In genomic region chr17:82037113-82037888, GRCh38 we compare ENCODE assay signal across 1 cellular context.
TF ChIP-seq lines count a peak whose summit lies in the region.

Gene DCXR (minus strand): TSS chr17:82037697. CDS start chr17:82037682, 15 bp downstream.

TF ChIP-seq in HepG2, 621 proteins besides CTCF, POLR2A, EP300 and RAD21 (continued from another document and continues in another):
- TF ChIP-seq HINFP (CRISPR knock-in tag; IDR thresholded peaks at IDR 0.05; ENCODE audit: low read depth) (0 out of 2 replicates have a peak, but pooled peaks have one; percentile 23), NFE2L1 (CRISPR knock-in tag; IDR thresholded peaks at IDR 0.05; ENCODE audit: borderline replicate concordance) (no peak), MED1 (CRISPR knock-in tag; IDR thresholded peaks at IDR 0.05) (peak; percentile 65; the same call in 1 of the 2 replicates), ZFP41 (CRISPR knock-in tag; IDR thresholded peaks at IDR 0.05; ENCODE audit: borderline replicate concordance) (no peak), ELF4 (CRISPR knock-in tag; IDR thresholded peaks at IDR 0.05; ENCODE audit: borderline replicate concordance) (no peak), BATF2 (CRISPR knock-in tag; IDR thresholded peaks at IDR 0.05) (no peak), ZBTB46 (CRISPR knock-in tag; IDR thresholded peaks at IDR 0.05; ENCODE audit: borderline replicate concordance) (no peak), PBX3 (CRISPR knock-in tag; IDR thresholded peaks at IDR 0.05; ENCODE audit: borderline replicate concordance) (no peak), RFX5 (IDR thresholded peaks at IDR 0.05; ENCODE audit: low read depth, low read length) (no peak), YEATS4 (CRISPR knock-in tag; IDR thresholded peaks at IDR 0.05; ENCODE audit: borderline replicate concordance) (peak; percentile 69; the same call in 1 of the 2 replicates), ASH2L (IDR thresholded peaks at IDR 0.05; ENCODE audit: insufficient read length, low read depth, low read length) (peak; percentile 89), MEIS2 (CRISPR knock-in tag; IDR thresholded peaks at IDR 0.05) (peak; percentile 93), EZH2 (conservative IDR thresholded peaks at IDR 0.05; ENCODE audit: low read depth, low read length) (no peak), HNF1A (IDR thresholded peaks at IDR 0.05; ENCODE audit: low read depth) (no peak), HNF1A (CRISPR knock-in tag; IDR thresholded peaks at IDR 0.05; ENCODE audit: borderline replicate concordance) (peak; percentile 76; the same call in 1 of the 2 replicates), ZSCAN20 (CRISPR knock-in tag; IDR thresholded peaks at IDR 0.05; ENCODE audit: borderline replicate concordance) (peak; percentile 51; the same call in 1 of the 2 replicates), PHF8 (CRISPR knock-in tag; IDR thresholded peaks at IDR 0.05) (peak; percentile 85), FUBP1 (CRISPR knock-in tag; IDR thresholded peaks at IDR 0.05; ENCODE audit: borderline replicate concordance) (0 out of 2 replicates have a peak, but pooled peaks have one; percentile 87), ZBED4 (CRISPR knock-in tag; IDR thresholded peaks at IDR 0.05; ENCODE audit: borderline replicate concordance) (no peak; the same call in 1 of the 2 replicates), ZNF644 (CRISPR knock-in tag; IDR thresholded peaks at IDR 0.05; ENCODE audit: low read depth) (no peak), ZSCAN9 (CRISPR knock-in tag; IDR thresholded peaks at IDR 0.05; ENCODE audit: borderline replicate concordance) (peak; percentile 92; the same call in 1 of the 2 replicates), REST (IDR thresholded peaks at IDR 0.05; ENCODE audit: borderline replicate concordance in 1 of 2, low read depth in 1 of 2, low read length in 2 of 2) (no peak), ZNF800 (CRISPR knock-in tag; IDR thresholded peaks at IDR 0.05) (no peak), MED8 (CRISPR knock-in tag; IDR thresholded peaks at IDR 0.05; ENCODE audit: insufficient replicate concordance) (no peak), ZNF7 (CRISPR knock-in tag; IDR thresholded peaks at IDR 0.05) (no peak), ZNF546 (CRISPR knock-in tag; conservative IDR thresholded peaks at IDR 0.05) (peak; percentile 83; the same call in 1 of the 2 replicates), MLX (CRISPR knock-in tag; IDR thresholded peaks at IDR 0.05) (peak; percentile 49)
